14 cellular contexts compared by ENCODE assay signal in the genomic region with DNA sequence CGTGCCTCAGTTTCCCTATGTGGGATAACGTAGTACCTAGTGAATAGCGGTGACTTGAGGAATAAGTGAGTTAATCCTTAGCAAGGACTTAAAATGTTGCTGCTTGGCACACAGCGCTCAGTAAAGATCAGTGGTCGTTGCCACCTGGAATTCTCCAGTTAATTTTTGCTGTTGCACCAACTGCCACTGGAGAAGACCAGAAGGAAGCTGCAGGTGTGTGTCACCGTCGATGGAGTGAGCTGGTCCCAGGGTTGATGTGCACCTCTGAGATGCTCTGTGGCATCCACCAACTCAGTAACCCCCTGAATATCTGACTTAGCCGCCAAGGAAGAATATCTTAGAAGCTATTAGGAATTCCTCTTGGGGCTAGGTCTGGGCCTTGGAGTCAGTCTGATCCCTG. TPM values are rescaled to one million over a fixed set of nuclear protein-coding genes. Genes with fewer than 3 reads are reported as not detected.
DNase-seq lines count a peak whose midpoint lies in the region; ATAC-seq and TF ChIP-seq lines count a peak whose summit lies in the region.
"Had no signal": no experiment of that assay in that cellular context is flagged by ENCODE, and none has a peak within 500 bp of the region (broad histone marks: within the 10 kb centered on the region; RNA-seq: fewer than 3 reads in every experiment).

No MANE protein-coding gene starts in this region.

- CTCF ChIA-PET in T-cell (lab: Charles Lee), result no interaction called here

- intact Hi-C loops in dendritic cell treated with granulocyte-macrophage colony-stimulating factor and Interleukin-4, amounts not matched to agents 40 ng/mL and 50 ng/mL, for 4 days (cut with micrococcal nuclease), result loop anchor here (5.0 kb wide), 2 partner anchors 34 to 66 kb away; partner anchors contain the start of gene CEP20

- peaks cover 6% of the 10 kb centered on the region for H3K36me3 Mint-ChIP-seq in activated naive CD4-positive, alpha-beta T cell treated with anti-CD3 and anti-CD28 coated beads, Interleukin-2, amount 50 U/mL, for 24 hours
- peaks cover 3% of the 10 kb centered on the region for H3K36me3 Mint-ChIP-seq in T-cell
- peaks cover 20% of the 10 kb centered on the region for H3K36me3 Mint-ChIP-seq in dendritic cell treated with granulocyte-macrophage colony-stimulating factor and Interleukin-4, amounts not matched to agents 40 ng/mL and 50 ng/mL, for 4 days (ENCODE audit: low read depth)
- H3K36me3 Mint-ChIP-seq in type B pancreatic cell, result peaks cover 4% of the 10 kb centered on the region

- H3K4me1 ChIP-seq in thoracic aorta (ENCODE audit: control insufficient read depth in 1 of 2, low read depth in 2 of 2), result peaks cover 39 to 69% of the 10 kb centered on the region in 2 donors

- H3K4me1 Mint-ChIP-seq in activated naive CD4-positive, alpha-beta T cell treated with anti-CD3 and anti-CD28 coated beads, Interleukin-2, amount 50 U/mL, for 24 hours, result peaks cover 69% of the 10 kb centered on the region
- peaks cover 70 to 75% (median 72%) of the 10 kb centered on the region in 3 donors for H3K4me1 Mint-ChIP-seq in T-cell
- H3K4me1 Mint-ChIP-seq in dendritic cell treated with granulocyte-macrophage colony-stimulating factor and Interleukin-4, amounts not matched to agents 40 ng/mL and 50 ng/mL, for 4 days (ENCODE audit: low read depth), result peaks cover 73% of the 10 kb centered on the region
- H3K4me1 Mint-ChIP-seq in type B pancreatic cell (ENCODE audit: unreplicated experiment), result peaks cover 25% of the 10 kb centered on the region

- POLR2A ChIA-PET in T-cell (lab: Charles Lee), result interaction anchor here in 1 of 2 donors (0.5 kb wide), 1 partner anchor 1314 kb away, joined by 5 read pairs; no protein-coding TSS in a partner anchor

- H3K27ac Mint-ChIP-seq in activated naive CD4-positive, alpha-beta T cell treated with anti-CD3 and anti-CD28 coated beads, Interleukin-2, amount 50 U/mL, for 24 hours, result no peak overlapping the region
- H3K27ac Mint-ChIP-seq in T-cell, result peak overlapping the region; percentile 28 to 52
- H3K27ac Mint-ChIP-seq in dendritic cell treated with granulocyte-macrophage colony-stimulating factor and Interleukin-4, amounts not matched to agents 40 ng/mL and 50 ng/mL, for 4 days, result peak overlapping the region; percentile 86
- H3K27ac Mint-ChIP-seq in type B pancreatic cell, result no peak overlapping the region

- DNase-seq in activated naive CD4-positive, alpha-beta T cell (lab: John Stamatoyannopoulos, UW), result no peak
- DNase-seq in T-cell (no peak), thoracic aorta (ENCODE audit: low spot score) (no peak), NCI-H1092 (lab: John Stamatoyannopoulos, UW) (no peak), type B pancreatic cell (ENCODE audit: extremely low spot score, unreplicated experiment) (no peak), omental fat pad (ENCODE audit: low spot score) (no peak)
- DNase-seq: activated CD8-positive, alpha-beta memory T cell treated with anti-CD3 and anti-CD28 coated beads, Interleukin-2, amount 50 U/mL, for 4 hours; hypothalamus; mesendoderm; NCI-H446; SW 1271; WERI-Rb-1 had no signal

- peak overlapping the region; percentile 43 for H3K4me3 Mint-ChIP-seq in activated naive CD4-positive, alpha-beta T cell treated with anti-CD3 and anti-CD28 coated beads, Interleukin-2, amount 50 U/mL, for 24 hours
- H3K4me3 Mint-ChIP-seq in T-cell (no peak overlapping the region), type B pancreatic cell (no peak overlapping the region)
- H3K4me3 Mint-ChIP-seq in dendritic cell treated with granulocyte-macrophage colony-stimulating factor and Interleukin-4, amounts not matched to agents 40 ng/mL and 50 ng/mL, for 4 days, result peak overlapping the region; percentile 2

- H3K9me3 ChIP-seq in thoracic aorta, result no peaks in the 10 kb centered on the region

- no peaks in the 10 kb centered on the region for H3K36me3 ChIP-seq in thoracic aorta

- H3K27ac ChIP-seq in thoracic aorta, result peak overlapping the region; percentile 85 to 91
- H3K27ac ChIP-seq: WERI-Rb-1 had no signal

- no peaks in the 10 kb centered on the region for H3K27me3 ChIP-seq in thoracic aorta (replicated peaks; ENCODE audit: insufficient read depth)

- H3K4me3 ChIP-seq in thoracic aorta, result no peak overlapping the region

- no peaks in the 10 kb centered on the region for H3K9me3 Mint-ChIP-seq in activated naive CD4-positive, alpha-beta T cell treated with anti-CD3 and anti-CD28 coated beads, Interleukin-2, amount 50 U/mL, for 24 hours
- H3K9me3 Mint-ChIP-seq in T-cell (no peaks in the 10 kb centered on the region), type B pancreatic cell (no peaks in the 10 kb centered on the region)
- no peaks in the 10 kb centered on the region for H3K9me3 Mint-ChIP-seq in dendritic cell treated with granulocyte-macrophage colony-stimulating factor and Interleukin-4, amounts not matched to agents 40 ng/mL and 50 ng/mL, for 4 days

- H3K27me3 Mint-ChIP-seq in activated naive CD4-positive, alpha-beta T cell treated with anti-CD3 and anti-CD28 coated beads, Interleukin-2, amount 50 U/mL, for 24 hours, result no peaks in the 10 kb centered on the region
- H3K27me3 Mint-ChIP-seq in T-cell, result no peaks in the 10 kb centered on the region
- no peaks in the 10 kb centered on the region for H3K27me3 Mint-ChIP-seq in dendritic cell treated with granulocyte-macrophage colony-stimulating factor and Interleukin-4, amounts not matched to agents 40 ng/mL and 50 ng/mL, for 4 days
- no peaks in the 10 kb centered on the region for H3K27me3 Mint-ChIP-seq in type B pancreatic cell

- no peak for TF ChIP-seq CTCF in thoracic aorta (IDR thresholded peaks at IDR 0.05)
- no peak for TF ChIP-seq CTCF in type B pancreatic cell (conservative IDR thresholded peaks at IDR 0.05)
- TF ChIP-seq CTCF in omental fat pad (IDR thresholded peaks at IDR 0.05), result no peak

- no peak for ATAC-seq in T-cell (replicated peaks in 1 of 4)
- ATAC-seq in thoracic aorta (ENCODE audit: insufficient number of reproducible peaks, low FRiP score, low read depth), result no peak
- ATAC-seq in omental fat pad (ENCODE audit: low FRiP score), result no peak

RNA-seq across cellular contexts. Expression of gene ABCC1, which starts 4.1 kb away (rescaled TPM):
- total RNA-seq in T-cell, result 10 to 100 TPM; 59.4 to 68.1 (median 63.0) TPM
- total RNA-seq in thoracic aorta, result 10 to 100 TPM; 89.2 to 94.9 TPM
- total RNA-seq in type B pancreatic cell (ENCODE audit: low replicate concordance), result 38.1 and 53.7 TPM in 2 replicates
- total RNA-seq in omental fat pad, result 10 to 100 TPM; 21.8 to 53.2 (median 36.3) TPM

Comparison
In these comparisons a context has a peak if more than half of its experiments do, and no peak if none do; other contexts are left out.
1. H3K27ac Mint-ChIP-seq: peak in T-cell (2 of 2) and dendritic cell treated with granulocyte-macrophage colony-stimulating factor and Interleukin-4, amounts not matched to agents 40 ng/mL and 50 ng/mL, for 4 days (single experiment); none in activated naive CD4-positive, alpha-beta T cell treated with anti-CD3 and anti-CD28 coated beads, Interleukin-2, amount 50 U/mL, for 24 hours (single experiment) and type B pancreatic cell (single experiment).
2. H3K4me3 Mint-ChIP-seq: peak in activated naive CD4-positive, alpha-beta T cell treated with anti-CD3 and anti-CD28 coated beads, Interleukin-2, amount 50 U/mL, for 24 hours (single experiment) and dendritic cell treated with granulocyte-macrophage colony-stimulating factor and Interleukin-4, amounts not matched to agents 40 ng/mL and 50 ng/mL, for 4 days (single experiment); none in T-cell (0 of 3) and type B pancreatic cell (single experiment).